33 cellular contexts compared by ENCODE assay signal in genomic region chr6:164442572-164442971, GRCh38.
"Had no signal": no experiment of that assay in that cellular context is flagged by ENCODE, and none has a peak within 500 bp of the region (broad histone marks: within the 10 kb centered on the region; RNA-seq: fewer than 3 reads in every experiment).

No MANE protein-coding gene starts in this region.

- H3K27ac ChIP-seq: adrenal gland, ascending aorta, body of pancreas, brain microvascular endothelial cell, cardiac muscle cell had no signal

- H3K36me3 ChIP-seq: adrenal gland, ascending aorta, brain microvascular endothelial cell, cardiac muscle cell had no signal

- H3K27me3 ChIP-seq: adrenal gland, ascending aorta, body of pancreas, brain microvascular endothelial cell, cardiac muscle cell had no signal

- H3K4me3 ChIP-seq: adrenal gland, ascending aorta, body of pancreas, cardiac muscle cell had no signal

- H3K4me1 ChIP-seq: adrenal gland, ascending aorta, body of pancreas had no signal

- DNase-seq: activated effector memory CD4-positive, alpha-beta T cell treated with anti-CD3 and anti-CD28 coated beads, Interleukin-2, amount 50 U/mL, for 16 hours; activated effector memory CD4-positive, alpha-beta T cell treated with Interleukin-2 at 50 U/mL for 16 hours; activated gamma-delta T cell; activated gamma-delta T cell treated with Interleukin-2 at 50 U/mL for 16 hours; activated naive CD4-positive, alpha-beta T cell; activated naive CD4-positive, alpha-beta T cell treated with anti-CD3 and anti-CD28 coated beads for 36 hours; activated naive CD4-positive, alpha-beta T cell treated with anti-CD3 and anti-CD28 coated beads, Interleukin-2, amount 10 ng/mL, durations not matched to agents 7 days and 5 days; activated naive CD4-positive, alpha-beta T cell treated with anti-CD3 and anti-CD28 coated beads, Interleukin-2, amount 50 U/mL, for 16 hours; activated naive CD4-positive, alpha-beta T cell treated with Interleukin-2 at 50 U/mL for 16 hours; activated naive CD8-positive, alpha-beta T cell treated with anti-CD3 and anti-CD28 coated beads for 36 hours; activated naive CD8-positive, alpha-beta T cell treated with anti-CD3 and anti-CD28 coated beads, Interleukin-2, amount 10 ng/mL, durations not matched to agents 7 days and 5 days; activated naive CD8-positive, alpha-beta T cell treated with anti-CD3 and anti-CD28 coated beads, Interleukin-2, amount 50 U/mL, for 24 hours; activated T-cell treated with anti-CD3 and anti-CD28 coated beads, Interleukin-2, amount 50 U/mL, for 1 hour; activated T-cell treated with anti-CD3 and anti-CD28 coated beads, Interleukin-2, amount 50 U/mL, for 24 hours; activated T-cell treated with anti-CD3 and anti-CD28 coated beads, Interleukin-2, amount 50 U/mL, for 4 hours; activated T-cell treated with anti-CD3 and anti-CD28 coated beads, Interleukin-2, amount 50 U/mL, for 48 hours; activated T-cell treated with anti-CD3 and anti-CD28 coated beads, Interleukin-2, amount 50 U/mL, for 72 hours; adrenal gland; amniotic stem cell; amygdala; anterior cingulate cortex; aorta; body of pancreas; brain microvascular endothelial cell; caudate nucleus; central memory CD4-positive, alpha-beta T cell; cerebellar nuclear complex had no signal

- ATAC-seq: activated naive CD4-positive, alpha-beta T cell treated with anti-CD3 and anti-CD28 coated beads, Interleukin-2, amount 50 U/mL, for 72 hours; activated naive CD8-positive, alpha-beta T cell treated with anti-CD3 and anti-CD28 coated beads, Interleukin-2, amount 50 U/mL, for 24 hours; activated T-cell treated with anti-CD3 and anti-CD28 coated beads, Interleukin-2, amount 50 U/mL, for 4 hours; activated T-cell treated with anti-CD3 and anti-CD28 coated beads, Interleukin-2, amount 50 U/mL, for 72 hours; activated T-helper 17 cell treated with anti-CD3 and anti-CD28 coated beads, Interleukin-2, amount 50 U/mL, for 72 hours; body of pancreas had no signal

- H3K9me3 ChIP-seq: adrenal gland, ascending aorta had no signal

- FAIRE-seq: astrocyte, bronchial epithelial cell had no signal
